12 cellular contexts compared by ENCODE assay signal in genomic region chr6:54697423-54697822, GRCh38.
A peak's percentile ranks its signal among the peaks of the same experiment; 100 is the strongest.
DNase-seq lines count a peak whose midpoint lies in the region; ATAC-seq and TF ChIP-seq lines count a peak whose summit lies in the region.
"Had no signal": no experiment of that assay in that cellular context is flagged by ENCODE, and none has a peak within 500 bp of the region (broad histone marks: within the 10 kb centered on the region; RNA-seq: fewer than 3 reads in every experiment).

No MANE protein-coding gene starts in this region.

- TF ChIP-seq CTCF in 22Rv1 (IDR thresholded peaks at IDR 0.05): peak; percentile 38

- DNase-seq in HCEC 1CT (peak; percentile 32), SK-MEL-5 (ENCODE audit: low read depth, low spot score) (peak; percentile 39), globus pallidus (ENCODE audit: low spot score) (peak; percentile 8)
- DNase-seq in stimulated activated CD8-positive, alpha-beta memory T cell treated with anti-CD3 and anti-CD28 coated beads, Interleukin-4, amount 100 ng/mL, for 48 hours: no peak
- DNase-seq: CD4-positive, CD25-positive, alpha-beta regulatory T cell; islet precursor cell; SHP77 treated with DMSO at 0.1 percent for 48 hours; stimulated activated naive CD8-positive, alpha-beta T cell treated with anti-CD3 and anti-CD28 coated beads, Interleukin-15, Interleukin-2, amounts not matched to agents 100 U/mL and 50 U/mL, for 24 hours had no signal

- in situ Hi-C loops in SK-MEL-5 (cut with HindIII; ENCODE audit: low pct_unique_long_range_greater_than_20kb, low sequenced_read_pairs): no loop called here

- H3K27ac ChIP-seq in 22Rv1: no peak overlapping the region

- ATAC-seq in HG02759 (IDR thresholded peaks at IDR 0.05; ENCODE audit: unreplicated experiment) (no peak), HG03439 (IDR thresholded peaks at IDR 0.05; ENCODE audit: unreplicated experiment) (no peak), GM21528 (IDR thresholded peaks at IDR 0.05; ENCODE audit: low FRiP score, unreplicated experiment) (no peak)
- ATAC-seq: stimulated activated naive CD8-positive, alpha-beta T cell treated with anti-CD3 and anti-CD28 coated beads, Interleukin-15, Interleukin-2, amounts not matched to agents 100 U/mL and 50 U/mL, for 24 hours had no signal
